10 cellular contexts compared by ENCODE assay signal in the genomic region with DNA sequence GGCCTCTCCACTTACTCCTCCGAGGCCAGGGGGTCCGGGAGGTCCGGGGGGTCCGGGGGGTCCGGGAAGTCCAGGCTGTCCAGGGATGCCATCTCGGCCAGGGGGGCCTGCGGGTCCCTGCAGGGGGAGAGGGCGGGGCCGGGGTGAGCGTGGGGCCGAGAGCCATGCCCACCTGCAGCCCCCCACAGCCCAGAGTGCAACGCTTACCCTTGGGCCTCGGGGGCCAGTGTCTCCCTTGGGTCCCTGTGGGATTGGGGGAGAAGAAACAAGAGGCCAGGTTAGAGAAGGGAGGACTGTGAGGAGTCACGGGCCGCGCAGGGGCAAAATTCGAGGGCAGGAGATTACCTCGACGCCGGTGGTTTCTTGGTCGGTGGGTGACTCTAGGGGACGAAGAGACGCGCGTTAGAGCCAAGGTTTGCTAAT. TPM values are rescaled to one million over a fixed set of nuclear protein-coding genes. Genes with fewer than 3 reads are reported as not detected.
DNase-seq lines count a peak whose midpoint lies in the region; ATAC-seq and TF ChIP-seq lines count a peak whose summit lies in the region.
"Had no signal": no experiment of that assay in that cellular context is flagged by ENCODE, and none has a peak within 500 bp of the region (broad histone marks: within the 10 kb centered on the region; RNA-seq: fewer than 3 reads in every experiment).

No MANE protein-coding gene starts in this region.

- POLR2A ChIA-PET in naive thymus-derived CD8-positive, alpha-beta T cell (lab: Charles Lee) = no interaction called here

- no peaks in the 10 kb centered on the region for H3K9me3 Mint-ChIP-seq in naive thymus-derived CD8-positive, alpha-beta T cell
- H3K9me3 Mint-ChIP-seq: activated naive CD4-positive, alpha-beta T cell treated with anti-CD3 and anti-CD28 coated beads, Interleukin-2, amount 50 U/mL, for 72 hours; T-helper 2 cell treated with Interferon-gamma antibody and Interleukin-4, amounts not matched to agents 5 μg/mL and 100 μg/mL, for 36 hours had no signal

- intact Hi-C loops in head of caudate nucleus (cut with DNase I) = no loop called here

- DNase-seq in LNCaP clone FGC (ENCODE audit: low read depth) = no peak
- no peak for DNase-seq in epithelial cell of proximal tubule (ENCODE audit: low read depth)
- no peak for DNase-seq in naive thymus-derived CD8-positive, alpha-beta T cell
- DNase-seq in head of caudate nucleus = no peak
- DNase-seq in ureter (ENCODE audit: low spot score) = no peak
- no peak for DNase-seq in DMS79 (lab: John Stamatoyannopoulos, UW)
- DNase-seq in activated effector memory CD4-positive, alpha-beta T cell treated with Interleukin-2 at 50 U/mL for 16 hours = no peak

- peaks cover 27 to 50% (median 37%) of the 10 kb centered on the region in 5 donors for H3K27me3 Mint-ChIP-seq in naive thymus-derived CD8-positive, alpha-beta T cell

- H3K27ac ChIP-seq in 22Rv1 = peak overlapping the region; percentile 95

- peak overlapping the region; percentile 42 for H3K4me3 ChIP-seq in LNCaP clone FGC (ENCODE audit: low read depth, low read length)
- peak overlapping the region; percentile 58 for H3K4me3 ChIP-seq in epithelial cell of proximal tubule (ENCODE audit: low read depth, low read length)

- H3K4me3 Mint-ChIP-seq in naive thymus-derived CD8-positive, alpha-beta T cell = peak overlapping the region in 4 of 10 donors; percentile 10 to 71 (median 44)

- H3K4me1 Mint-ChIP-seq in naive thymus-derived CD8-positive, alpha-beta T cell = peaks cover 12 to 26% (median 15%) of the 10 kb centered on the region in 4 donors

- H3K36me3 Mint-ChIP-seq in naive thymus-derived CD8-positive, alpha-beta T cell = no peaks in the 10 kb centered on the region
- H3K36me3 Mint-ChIP-seq: activated naive CD4-positive, alpha-beta T cell treated with anti-CD3 and anti-CD28 coated beads, Interleukin-2, amount 50 U/mL, for 72 hours had no signal

- H3K27ac Mint-ChIP-seq in naive thymus-derived CD8-positive, alpha-beta T cell = peak overlapping the region in 6 of 10 donors; percentile 56 to 91 (median 74)
- H3K27ac Mint-ChIP-seq: activated naive CD4-positive, alpha-beta T cell treated with anti-CD3 and anti-CD28 coated beads, Interleukin-2, amount 50 U/mL, for 72 hours had no signal

- TF ChIP-seq CTCF in 22Rv1 (IDR thresholded peaks at IDR 0.05) (no peak), LNCaP clone FGC (IDR thresholded peaks at IDR 0.05; ENCODE audit: control insufficient read depth, extremely low read depth, insufficient read depth) (no peak), epithelial cell of proximal tubule (conservative IDR thresholded peaks at IDR 0.05; ENCODE audit: low read depth, low read length) (no peak)

- ATAC-seq in naive thymus-derived CD8-positive, alpha-beta T cell = no peak

RNA-seq across cellular contexts. Expression of gene COL1A1, which starts 2.2 kb away (rescaled TPM):
- 13.9 and 105 TPM in 2 replicates for total RNA-seq in epithelial cell of proximal tubule
- total RNA-seq in naive thymus-derived CD8-positive, alpha-beta T cell = under 1 TPM; 0.44 to 0.83 TPM
- not detected for polyA plus RNA-seq in naive thymus-derived CD8-positive, alpha-beta T cell
- 331 TPM for total RNA-seq in ureter

RNA-seq across cellular contexts. Expression of gene SGCA, which starts 33.4 kb away (rescaled TPM):
- 0.69 TPM in 1 of 2 replicates, not detected in the other for total RNA-seq in epithelial cell of proximal tubule
- not detected for total RNA-seq in naive thymus-derived CD8-positive, alpha-beta T cell
- under 1 TPM in 1 of 3 donors, not detected in 2; 0.71 TPM for polyA plus RNA-seq in naive thymus-derived CD8-positive, alpha-beta T cell
- 16.9 TPM for total RNA-seq in ureter

RNA-seq across cellular contexts. Expression of gene PPP1R9B, which starts 48.7 kb away (rescaled TPM):
- total RNA-seq in epithelial cell of proximal tubule = 32.9 and 33.8 TPM in 2 replicates
- 10 to 100 TPM; 82.8 to 83.6 TPM for total RNA-seq in naive thymus-derived CD8-positive, alpha-beta T cell
- under 1 TPM; 0.29 to 0.84 (median 0.67) TPM for polyA plus RNA-seq in naive thymus-derived CD8-positive, alpha-beta T cell
- total RNA-seq in ureter = 38.4 TPM

Comparison
In these comparisons a context has a peak if more than half of its experiments do, and no peak if none do; other contexts are left out.
1. RNA of gene SGCA, which starts 33.4 kb away (total RNA-seq): 16.9 TPM in ureter (single experiment); 0.69 TPM in epithelial cell of proximal tubule and not detected in naive thymus-derived CD8-positive, alpha-beta T cell; every median in the first group is over 10 times any median in the second.